17 cellular contexts compared by ENCODE assay signal in the genomic region with DNA sequence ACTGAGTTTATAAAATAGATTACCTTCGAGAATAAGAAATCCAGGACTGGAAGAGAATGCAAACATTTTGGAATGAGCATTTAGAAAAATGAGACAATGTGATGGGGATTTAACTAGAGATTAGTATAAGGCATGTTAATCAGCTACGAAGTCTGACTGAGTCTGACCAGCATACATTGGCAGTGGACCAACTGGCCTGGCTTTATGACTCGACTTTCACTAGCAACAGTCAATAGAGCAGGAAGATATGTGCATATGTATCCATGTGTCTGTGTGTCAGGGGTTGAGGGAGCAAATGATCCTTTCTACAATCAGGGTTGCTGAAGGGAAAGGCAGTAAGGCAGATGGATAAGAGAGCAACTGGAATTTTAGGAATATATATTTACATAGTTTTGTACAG.
A peak's percentile ranks its signal among the peaks of the same experiment; 100 is the strongest.
DNase-seq lines count a peak whose midpoint lies in the region; ATAC-seq and TF ChIP-seq lines count a peak whose summit lies in the region.
"Had no signal": no experiment of that assay in that cellular context is flagged by ENCODE, and none has a peak within 500 bp of the region (broad histone marks: within the 10 kb centered on the region; RNA-seq: fewer than 3 reads in every experiment).

No MANE protein-coding gene starts in this region.

- H3K4me3 ChIP-seq in astrocyte of the cerebellum (ENCODE audit: low read depth, low read length) (no peak overlapping the region), hepatocyte (no peak overlapping the region)
- H3K4me3 ChIP-seq: tibial artery had no signal

- in situ Hi-C loops in astrocyte of the cerebellum (cut with HindIII; ENCODE audit: low sequenced_read_pairs): no loop called here

- no peaks in the 10 kb centered on the region for H3K79me2 ChIP-seq in hepatocyte

- H3K27me3 Mint-ChIP-seq in mesothelial cell of epicardium (ENCODE audit: low read depth): no peaks in the 10 kb centered on the region
- H3K27me3 Mint-ChIP-seq: natural killer cell treated with Interleukin-12 subunit alpha and Interleukin-12 subunit beta and Interleukin-15 and Interleukin-18, amount 100 ng/mL, for 72 hours had no signal

- no peaks in the 10 kb centered on the region for H3K9me3 ChIP-seq in hepatocyte (ENCODE audit: low read depth)
- H3K9me3 ChIP-seq: tibial artery had no signal

- H2AFZ ChIP-seq in hepatocyte: no peak overlapping the region

- no peaks in the 10 kb centered on the region for H4K20me1 ChIP-seq in hepatocyte (ENCODE audit: insufficient read depth, poor library complexity, severe bottlenecking)

- H3K27ac ChIP-seq in hepatocyte: no peak overlapping the region
- H3K27ac ChIP-seq: C4-2B, tibial artery had no signal

- no peak overlapping the region for H3K4me2 ChIP-seq in hepatocyte

- ATAC-seq in GM18502 (IDR thresholded peaks at IDR 0.05; ENCODE audit: poor library complexity, unreplicated experiment): no peak
- ATAC-seq in HG02642 (IDR thresholded peaks at IDR 0.05; ENCODE audit: poor library complexity, unreplicated experiment): no peak
- ATAC-seq: activated naive CD4-positive, alpha-beta T cell treated with anti-CD3 and anti-CD28 coated beads, Interleukin-2, amount 50 U/mL, for 72 hours; left ventricle myocardium superior; natural killer cell treated with Interleukin-12 subunit alpha and Interleukin-12 subunit beta and Interleukin-15 and Interleukin-18, amount 100 ng/mL, for 72 hours had no signal

- H3K4me1 Mint-ChIP-seq in mesothelial cell of epicardium: peaks cover 19% of the 10 kb centered on the region

- H3K9me2 ChIP-seq in hepatocyte (replicated peaks; ENCODE audit: insufficient read depth): no peaks in the 10 kb centered on the region

- DNase-seq in DMS 273 treated with DMSO at 0.1 percent for 48 hours (lab: John Stamatoyannopoulos, UW) (peak; percentile 62), NCI-H1092 (lab: John Stamatoyannopoulos, UW) (peak; percentile 47), astrocyte of the cerebellum (ENCODE audit: low read depth) (peak; percentile 53), hepatocyte (ENCODE audit: low spot score) (peak; percentile 16), NCI-H510A (lab: John Stamatoyannopoulos, UW) (no peak), mesothelial cell of epicardium (ENCODE audit: low spot score in 2 of 2, unreplicated experiment in 2 of 2) (no peak)
- DNase-seq: activated CD4-positive, alpha-beta T cell treated with anti-CD3 and anti-CD28 coated beads for 1 hour; erythroblast; GDM1; left ventricle myocardium superior; T-helper 2 cell; tibial artery had no signal

- H3K27me3 ChIP-seq in hepatocyte: no peaks in the 10 kb centered on the region
- H3K27me3 ChIP-seq: tibial artery had no signal

- H3K36me3 Mint-ChIP-seq in mesothelial cell of epicardium: peaks cover 4% of the 10 kb centered on the region

- 69% methylated on average over 3 of the region's 3 CpGs for WGBS in hepatocyte (ENCODE audit: low lambda C conversion rate, missing lambda C conversion rate)

- peaks cover 10% of the 10 kb centered on the region for H3K9me3 Mint-ChIP-seq in mesothelial cell of epicardium

- no peak overlapping the region for H3K4me3 Mint-ChIP-seq in mesothelial cell of epicardium
- H3K4me3 Mint-ChIP-seq: natural killer cell treated with Interleukin-12 subunit alpha and Interleukin-12 subunit beta and Interleukin-15 and Interleukin-18, amount 100 ng/mL, for 72 hours had no signal

- no peak overlapping the region for H3K27ac Mint-ChIP-seq in mesothelial cell of epicardium
- H3K27ac Mint-ChIP-seq: activated naive CD4-positive, alpha-beta T cell treated with anti-CD3 and anti-CD28 coated beads, Interleukin-2, amount 50 U/mL, for 72 hours; natural killer cell treated with Interleukin-12 subunit alpha and Interleukin-12 subunit beta and Interleukin-15 and Interleukin-18, amount 100 ng/mL, for 72 hours had no signal

- no peaks in the 10 kb centered on the region for H3K4me1 ChIP-seq in hepatocyte (ENCODE audit: insufficient read depth)
- H3K4me1 ChIP-seq: tibial artery had no signal

- no peaks in the 10 kb centered on the region for H3K36me3 ChIP-seq in hepatocyte (replicated peaks; ENCODE audit: insufficient read depth, low read depth)
- H3K36me3 ChIP-seq: tibial artery had no signal

- TF ChIP-seq CTCF in astrocyte of the cerebellum (IDR thresholded peaks at IDR 0.05; ENCODE audit: low read depth, low read length, missing control alignments): no peak
- TF ChIP-seq CTCF in hepatocyte (IDR thresholded peaks at IDR 0.05; ENCODE audit: poor library complexity): no peak
- TF ChIP-seq CTCF in mesothelial cell of epicardium (IDR thresholded peaks at IDR 0.05; ENCODE audit: unreplicated experiment): no peak

Comparison
In these comparisons a context has a peak if more than half of its experiments do, and no peak if none do; other contexts are left out.
1. DNase-seq: peak in DMS 273 treated with DMSO at 0.1 percent for 48 hours (single experiment), NCI-H1092 (single experiment), astrocyte of the cerebellum (single experiment) and hepatocyte (single experiment); none in NCI-H510A (single experiment) and mesothelial cell of epicardium (0 of 2).